8 cellular contexts compared by ENCODE assay signal in the genomic region with DNA sequence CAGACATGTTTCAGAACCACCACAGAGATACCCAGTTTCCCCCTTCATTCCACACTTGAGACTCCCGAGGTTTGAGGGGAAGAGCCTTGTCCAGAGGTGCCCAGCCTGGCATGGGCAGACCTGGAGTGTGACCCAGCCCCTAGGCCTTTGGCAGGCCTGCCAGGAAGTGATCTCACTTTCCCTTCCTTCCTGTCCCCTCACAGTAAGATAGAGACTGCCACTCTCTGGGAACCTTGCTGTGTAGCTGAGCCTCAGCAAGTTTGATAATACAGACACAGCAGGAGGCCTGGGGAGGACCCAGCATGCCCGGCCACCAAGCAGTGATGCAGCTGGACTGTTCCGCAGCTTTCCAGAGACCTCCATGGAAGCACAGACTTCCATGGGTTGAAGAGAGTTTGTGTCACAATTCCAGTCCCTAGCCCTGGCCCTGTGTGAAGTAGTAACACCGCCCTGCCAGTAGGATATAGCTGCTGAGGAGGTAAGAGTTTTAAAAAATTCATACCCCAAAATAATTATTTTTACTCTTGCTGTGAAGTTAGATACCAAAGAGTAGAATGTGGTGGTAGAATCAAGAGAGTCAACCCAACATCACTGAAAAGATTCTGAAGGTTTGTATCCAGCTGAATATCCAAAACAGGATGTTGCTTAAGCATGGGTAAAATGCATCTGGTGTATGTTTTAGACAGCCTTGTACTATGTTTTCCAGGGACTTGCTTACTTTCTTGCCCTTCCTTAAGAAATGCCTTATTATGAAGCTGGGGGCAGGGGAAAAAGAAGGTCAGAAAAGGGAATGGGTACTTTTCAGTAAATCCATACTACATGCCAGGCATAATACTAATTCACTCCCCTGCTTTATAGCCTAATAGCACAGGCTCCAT. TPM values are rescaled to one million over a fixed set of nuclear protein-coding genes. Genes with fewer than 3 reads are reported as not detected.
A peak's percentile ranks its signal among the peaks of the same experiment; 100 is the strongest.
DNase-seq lines count a peak whose midpoint lies in the region; ATAC-seq and TF ChIP-seq lines count a peak whose summit lies in the region.

No MANE protein-coding gene starts in this region.

- H3K27me3 ChIP-seq in liver (ENCODE audit: control insufficient read depth in 4 of 4, insufficient read depth in 4 of 4, low read length in 3 of 4): no peaks in the 10 kb centered on the region

- no peak overlapping the region for H3K9ac ChIP-seq in liver (ENCODE audit: low read depth in 1 of 2, low read length in 2 of 2)

- no peaks in the 10 kb centered on the region for H3K27me3 Mint-ChIP-seq in activated naive CD8-positive, alpha-beta T cell treated with anti-CD3 and anti-CD28 coated beads for 36 hours

- H3K4me1 ChIP-seq in liver (ENCODE audit: control insufficient read depth in 4 of 4, insufficient read depth in 4 of 4, low read length in 3 of 4): peaks cover 7 to 21% (median 12%) of the 10 kb centered on the region in 4 donors

- no peak overlapping the region for H3K4me3 ChIP-seq in liver (ENCODE audit: low read depth in 1 of 3, low read length in 3 of 3)

- peak overlapping the region; percentile 78 for H3K4me3 Mint-ChIP-seq in activated naive CD8-positive, alpha-beta T cell treated with anti-CD3 and anti-CD28 coated beads for 36 hours

- no peak for TF ChIP-seq RAD21 in liver (IDR thresholded peaks at IDR 0.05)

- no peaks in the 10 kb centered on the region for H3K9me3 ChIP-seq in liver (ENCODE audit: control insufficient read depth in 4 of 4, low read length in 3 of 4)

- no peak for TF ChIP-seq CTCF in liver (IDR thresholded peaks at IDR 0.05; ENCODE audit: low read depth, low read length, missing input control)

- H3K27ac Mint-ChIP-seq in activated naive CD8-positive, alpha-beta T cell treated with anti-CD3 and anti-CD28 coated beads for 36 hours: peak overlapping the region; percentile 89

- H3K4me1 Mint-ChIP-seq in activated naive CD8-positive, alpha-beta T cell treated with anti-CD3 and anti-CD28 coated beads for 36 hours: peaks cover 36% of the 10 kb centered on the region

- no peaks in the 10 kb centered on the region for H3K36me3 Mint-ChIP-seq in activated naive CD8-positive, alpha-beta T cell treated with anti-CD3 and anti-CD28 coated beads for 36 hours

- peak overlapping the region; percentile 23 to 65 for H3K27ac ChIP-seq in liver (ENCODE audit: low read depth in 1 of 2, low read length in 2 of 2)

- peaks cover 0 to 1% (median 0%) of the 10 kb centered on the region in 4 donors for H3K36me3 ChIP-seq in liver (ENCODE audit: control insufficient read depth in 4 of 4, insufficient read depth in 3 of 4, low read depth in 1 of 4, low read length in 3 of 4)

- peak; percentile 47 for ATAC-seq in HG03108 (IDR thresholded peaks at IDR 0.05; ENCODE audit: unreplicated experiment)
- no peak for ATAC-seq in HG02571 (IDR thresholded peaks at IDR 0.05; ENCODE audit: unreplicated experiment)
- no peak for ATAC-seq in HG02642 (IDR thresholded peaks at IDR 0.05; ENCODE audit: poor library complexity, unreplicated experiment)

- H3K9me3 Mint-ChIP-seq in activated naive CD8-positive, alpha-beta T cell treated with anti-CD3 and anti-CD28 coated beads for 36 hours: no peaks in the 10 kb centered on the region

- DNase-seq in GF-D8 (lab: John Stamatoyannopoulos, UW) (peak; percentile 63), germinal center (ENCODE audit: low spot score) (no peak)
- no peak for DNase-seq in activated naive CD8-positive, alpha-beta T cell treated with anti-CD3 and anti-CD28 coated beads for 36 hours
- no peak for DNase-seq in activated effector memory CD4-positive, alpha-beta T cell treated with anti-CD3 and anti-CD28 coated beads, Interleukin-2, amount 50 U/mL, for 16 hours

- 78% methylated on average over 4 of the region's 4 CpGs for WGBS in liver

TF ChIP-seq in liver, 16 proteins besides CTCF, POLR2A, EP300 and RAD21:
- TF ChIP-seq RXRA (IDR thresholded peaks at IDR 0.05) (no peak), NR2F2 (IDR thresholded peaks at IDR 0.05) (peak; percentile 78), GABPA (IDR thresholded peaks at IDR 0.05 in 1 of 2, conservative IDR thresholded peaks at IDR 0.05 in 1 of 2) (peak in 1 of 2 donors; percentile 10)

RNA-seq across cellular contexts. Expression of a gene that starts 16.3 kb away (rescaled TPM):
- total RNA-seq in activated naive CD8-positive, alpha-beta T cell treated with anti-CD3 and anti-CD28 coated beads for 36 hours: 1 to 10 TPM; 8.8 to 9.2 TPM
- total RNA-seq in liver: 10 to 100 TPM; 10.6 to 23.1 TPM
- 10 to 100 TPM; 23.7 to 24.3 TPM for polyA plus RNA-seq in liver

RNA-seq across cellular contexts. Expression of a gene that starts 52.8 kb away (rescaled TPM):
- 10 to 100 TPM; 25.6 to 27.0 TPM for total RNA-seq in activated naive CD8-positive, alpha-beta T cell treated with anti-CD3 and anti-CD28 coated beads for 36 hours
- total RNA-seq in liver: 1 to 10 TPM; 2.9 to 7.7 TPM
- polyA plus RNA-seq in liver: 1 to 10 TPM; 2.9 to 3.1 TPM
